Comparison of ENCODE assay signal across 8 cellular contexts in the genomic region with DNA sequence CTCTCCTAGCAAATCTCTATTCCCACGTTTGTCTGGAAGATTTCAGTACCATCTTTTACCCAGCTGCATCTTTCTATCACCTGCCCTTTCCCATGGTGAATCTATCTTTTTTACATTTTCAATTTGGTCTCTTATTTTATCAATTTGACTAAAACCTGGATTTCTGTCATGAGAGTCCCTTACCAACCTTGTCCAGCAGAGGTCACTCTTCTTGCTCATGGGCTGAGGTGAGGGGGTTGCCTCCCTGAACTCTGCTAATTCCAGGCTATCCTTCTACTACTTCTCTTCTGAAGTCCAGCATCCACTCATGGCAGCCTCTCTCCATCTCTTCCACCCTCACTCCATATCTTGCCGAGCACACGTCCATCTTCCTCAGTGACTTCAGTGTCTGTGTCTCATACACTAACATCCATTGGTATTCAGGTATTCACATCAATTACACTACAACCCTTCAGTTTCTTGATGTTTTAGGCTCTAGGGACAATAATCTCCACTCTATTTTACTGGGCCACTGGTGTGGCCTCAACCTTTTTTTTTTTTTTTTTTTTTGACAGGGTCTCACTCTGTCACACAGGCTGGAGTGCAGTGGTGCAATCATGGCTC. TPM values are rescaled to one million over a fixed set of nuclear protein-coding genes. Genes with fewer than 3 reads are reported as not detected.
DNase-seq lines count a peak whose midpoint lies in the region; ATAC-seq and TF ChIP-seq lines count a peak whose summit lies in the region.

No MANE protein-coding gene starts in this region.

- H3K27ac Mint-ChIP-seq in naive thymus-derived CD4-positive, alpha-beta T cell: no peak overlapping the region

- intact Hi-C loops in naive thymus-derived CD4-positive, alpha-beta T cell (cut with micrococcal nuclease): loop anchor here (1.0 to 10.0 kb wide), 5 partner anchors 18 to 1141 kb away; partner anchors contain the start of gene ZNF827 (in 1 of the 2)

- H3K9me3 Mint-ChIP-seq in naive thymus-derived CD4-positive, alpha-beta T cell: peaks cover 0 to 3% (median 0%) of the 10 kb centered on the region in 11 donors

- no peaks in the 10 kb centered on the region for H3K27me3 ChIP-seq in naive thymus-derived CD4-positive, alpha-beta T cell (ENCODE audit: control insufficient read depth in 2 of 2, insufficient read depth in 2 of 2, low read length in 2 of 2)

- DNase-seq in A172 (ENCODE audit: low spot score): peak; percentile 38
- peak; percentile 39 for DNase-seq in EL
- peak; percentile 33 for DNase-seq in RPMI8226
- DNase-seq in choroid plexus epithelial cell (ENCODE audit: low read depth): peak; percentile 65
- DNase-seq in naive thymus-derived CD4-positive, alpha-beta T cell: peak in 7 of 9 donors; percentile 22 to 43 (median 28)
- DNase-seq in NCI-H524 treated with DMSO at 0.1 percent for 48 hours (lab: John Stamatoyannopoulos, UW): no peak

- no peaks in the 10 kb centered on the region for H3K36me3 Mint-ChIP-seq in naive thymus-derived CD4-positive, alpha-beta T cell

- peak; percentile 85 for TF ChIP-seq CTCF in choroid plexus epithelial cell (conservative IDR thresholded peaks at IDR 0.05; ENCODE audit: low read depth, low read length)

- H3K9me3 ChIP-seq in naive thymus-derived CD4-positive, alpha-beta T cell (ENCODE audit: control insufficient read depth in 2 of 3, low read length in 3 of 3): no peaks in the 10 kb centered on the region

- H3K4me1 ChIP-seq in naive thymus-derived CD4-positive, alpha-beta T cell (ENCODE audit: control insufficient read depth in 2 of 2, insufficient read depth in 2 of 2, low read length in 2 of 2): no peaks in the 10 kb centered on the region

- no peak overlapping the region for H3K4me3 ChIP-seq in choroid plexus epithelial cell (ENCODE audit: low read depth, low read length)
- no peak overlapping the region for H3K4me3 ChIP-seq in naive thymus-derived CD4-positive, alpha-beta T cell (ENCODE audit: low read length)

- H3K4me3 Mint-ChIP-seq in naive thymus-derived CD4-positive, alpha-beta T cell: no peak overlapping the region

- H3K4me1 Mint-ChIP-seq in naive thymus-derived CD4-positive, alpha-beta T cell: peaks cover 0 to 4% (median 0%) of the 10 kb centered on the region in 7 donors

- no peaks in the 10 kb centered on the region for H3K36me3 ChIP-seq in naive thymus-derived CD4-positive, alpha-beta T cell (ENCODE audit: control insufficient read depth in 2 of 3, insufficient read depth in 3 of 3, low read length in 3 of 3)

- POLR2A ChIA-PET in naive thymus-derived CD4-positive, alpha-beta T cell (lab: Charles Lee): interaction anchor here (0.7 kb wide), 1 partner anchor 20 kb away, joined by 4 read pairs; no protein-coding TSS in a partner anchor

- no peak overlapping the region for H3K27ac ChIP-seq in naive thymus-derived CD4-positive, alpha-beta T cell (ENCODE audit: low read depth, low read length)

- ATAC-seq in HG03135 (IDR thresholded peaks at IDR 0.05; ENCODE audit: unreplicated experiment) (peak; percentile 60), HG03565 (IDR thresholded peaks at IDR 0.05; ENCODE audit: unreplicated experiment) (no peak)
- ATAC-seq in naive thymus-derived CD4-positive, alpha-beta T cell: peak; percentile 70

- CTCF ChIA-PET in naive thymus-derived CD4-positive, alpha-beta T cell (lab: Charles Lee): interaction anchor here (0.7 to 1.0 kb wide), 3 partner anchors 8 to 1141 kb away, joined by 3 read pairs; no protein-coding TSS in a partner anchor

- H3K27me3 Mint-ChIP-seq in naive thymus-derived CD4-positive, alpha-beta T cell: peaks cover 0 to 9% (median 5%) of the 10 kb centered on the region in 5 donors

RNA-seq across cellular contexts. Expression of gene ZNF827, which starts 17.8 kb away (rescaled TPM):
- total RNA-seq in A172 (2014; rRNA removed; shearing (Covaris generic)): 10.8 and 14.1 TPM in 2 replicates
- total RNA-seq in naive thymus-derived CD4-positive, alpha-beta T cell: 10 to 100 TPM; 20.6 to 32.2 (median 25.9) TPM
- 1 to 10 TPM; 2.3 to 5.0 TPM for polyA plus RNA-seq in naive thymus-derived CD4-positive, alpha-beta T cell
